ENCODE assay signal across 21 cellular contexts in genomic region chr9:120776788-120777187, GRCh38. TPM values are rescaled to one million over a fixed set of nuclear protein-coding genes. Genes with fewer than 3 reads are reported as not detected.
DNase-seq lines count a peak whose midpoint lies in the region; ATAC-seq and TF ChIP-seq lines count a peak whose summit lies in the region.
"Had no signal": no experiment of that assay in that cellular context is flagged by ENCODE, and none has a peak within 500 bp of the region (broad histone marks: within the 10 kb centered on the region; RNA-seq: fewer than 3 reads in every experiment).

No MANE protein-coding gene starts in this region.

- no peak for ATAC-seq in activated T-helper 17 cell treated with anti-CD3 and anti-CD28 coated beads, Interleukin-2, amount 50 U/mL, for 72 hours (replicated peaks)
- no peak for ATAC-seq in central memory CD8-positive, alpha-beta T cell (replicated peaks; ENCODE audit: extremely low read depth, poor library complexity, severe bottlenecking)
- no peak for ATAC-seq in HG02852 (IDR thresholded peaks at IDR 0.05; ENCODE audit: unreplicated experiment)

- H3K27me3 Mint-ChIP-seq in activated CD4-positive, alpha-beta T cell treated with anti-CD3 and anti-CD28 coated beads, Interleukin-2, amount 10 ng/mL, durations not matched to agents 7 days and 5 days: no peaks in the 10 kb centered on the region
- no peaks in the 10 kb centered on the region for H3K27me3 Mint-ChIP-seq in activated T-helper 17 cell treated with anti-CD3 and anti-CD28 coated beads, Interleukin-2, amount 50 U/mL, for 72 hours
- no peaks in the 10 kb centered on the region for H3K27me3 Mint-ChIP-seq in central memory CD8-positive, alpha-beta T cell
- no peaks in the 10 kb centered on the region for H3K27me3 Mint-ChIP-seq in nephron progenitor cell (ENCODE audit: low read depth, poor library complexity)
- H3K27me3 Mint-ChIP-seq: CD4-positive, alpha-beta memory T cell had no signal

- TF ChIP-seq CTCF in nephron progenitor cell (IDR thresholded peaks at IDR 0.05) (no peak), RWPE1 (conservative IDR thresholded peaks at IDR 0.05; ENCODE audit: low read depth) (no peak)

- no peak for DNase-seq in activated CD4-positive, alpha-beta T cell treated with anti-CD3 and anti-CD28 coated beads, Interleukin-2, amount 10 ng/mL, durations not matched to agents 7 days and 5 days
- DNase-seq in activated CD4-positive, alpha-beta T cell treated with anti-CD3 and anti-CD28 coated beads, Interleukin-2, amount 50 U/mL, for 4 hours: no peak
- DNase-seq in central memory CD8-positive, alpha-beta T cell (ENCODE audit: low spot score in 2 of 2): no peak
- DNase-seq in nephron progenitor cell (no peak), SKM-1 (lab: John Stamatoyannopoulos, UW; ENCODE audit: unreplicated experiment) (no peak), RWPE1 (ENCODE audit: low spot score) (no peak)
- DNase-seq: Calu3; CD4-positive, alpha-beta memory T cell; DMS153; H7; NCI-H1092 treated with DMSO at 0.1 percent for 48 hours; NCI-H1436 treated with DMSO at 0.1 percent for 48 hours; NCI-H2029 treated with DMSO at 0.1 percent for 48 hours; NCI-H226; NCI-H510A treated with DMSO at 0.1 percent for 48 hours; NCI-H748 treated with DMSO at 0.1 percent for 48 hours; NK-92 treated with Interleukin-12 subunit alpha and Interleukin-12 subunit beta, amount 100 ng/mL, for 24 hours had no signal

- POLR2A ChIA-PET in activated CD4-positive, alpha-beta T cell treated with anti-CD3 and anti-CD28 coated beads, Interleukin-2, amount 10 ng/mL, durations not matched to agents 7 days and 5 days (lab: Charles Lee): interaction anchor here (0.5 kb wide), 1 partner anchor 149 kb away, joined by 4 read pairs; no protein-coding TSS in a partner anchor
- POLR2A ChIA-PET in RWPE1 (lab: Yijun Ruan, JAX; ENCODE audit: low non-redundant PET): interaction anchor here (1.0 kb wide), 1 partner anchor 14 kb away, joined by 3 read pairs; no protein-coding TSS in a partner anchor

- H3K36me3 Mint-ChIP-seq in activated CD4-positive, alpha-beta T cell treated with anti-CD3 and anti-CD28 coated beads, Interleukin-2, amount 10 ng/mL, durations not matched to agents 7 days and 5 days (ENCODE audit: low read depth): peaks cover 53% of the 10 kb centered on the region
- peaks cover 83% of the 10 kb centered on the region for H3K36me3 Mint-ChIP-seq in activated T-helper 17 cell treated with anti-CD3 and anti-CD28 coated beads, Interleukin-2, amount 50 U/mL, for 72 hours (ENCODE audit: low read depth)
- H3K36me3 Mint-ChIP-seq in central memory CD8-positive, alpha-beta T cell (ENCODE audit: insufficient read depth): peaks cover 42% of the 10 kb centered on the region
- peaks cover 59% of the 10 kb centered on the region for H3K36me3 Mint-ChIP-seq in nephron progenitor cell (ENCODE audit: low read depth)

- H3K4me1 Mint-ChIP-seq in activated CD4-positive, alpha-beta T cell treated with anti-CD3 and anti-CD28 coated beads, Interleukin-2, amount 10 ng/mL, durations not matched to agents 7 days and 5 days: peaks cover 4% of the 10 kb centered on the region
- H3K4me1 Mint-ChIP-seq in activated T-helper 17 cell treated with anti-CD3 and anti-CD28 coated beads, Interleukin-2, amount 50 U/mL, for 72 hours: peaks cover 6% of the 10 kb centered on the region
- peaks cover 17% of the 10 kb centered on the region for H3K4me1 Mint-ChIP-seq in central memory CD8-positive, alpha-beta T cell
- peaks cover 7% of the 10 kb centered on the region for H3K4me1 Mint-ChIP-seq in nephron progenitor cell

- H3K4me3 Mint-ChIP-seq in activated CD4-positive, alpha-beta T cell treated with anti-CD3 and anti-CD28 coated beads, Interleukin-2, amount 10 ng/mL, durations not matched to agents 7 days and 5 days: no peak overlapping the region
- no peak overlapping the region for H3K4me3 Mint-ChIP-seq in activated T-helper 17 cell treated with anti-CD3 and anti-CD28 coated beads, Interleukin-2, amount 50 U/mL, for 72 hours
- H3K4me3 Mint-ChIP-seq in central memory CD8-positive, alpha-beta T cell: no peak overlapping the region
- H3K4me3 Mint-ChIP-seq in nephron progenitor cell: no peak overlapping the region
- H3K4me3 Mint-ChIP-seq: CD4-positive, alpha-beta memory T cell had no signal

- CTCF ChIA-PET in activated CD4-positive, alpha-beta T cell treated with anti-CD3 and anti-CD28 coated beads, Interleukin-2, amount 10 ng/mL, durations not matched to agents 7 days and 5 days (lab: Charles Lee): interaction anchor here (0.5 to 1.0 kb wide), 3 partner anchors 9 to 191 kb away, joined by 3 read pairs; no protein-coding TSS in a partner anchor
- CTCF ChIA-PET in RWPE1 (lab: Yijun Ruan, JAX): interaction anchor here (0.5 kb wide), 1 partner anchor 23 kb away, joined by 3 read pairs; no protein-coding TSS in a partner anchor

- no peak overlapping the region for H3K27ac ChIP-seq in RWPE1
- H3K27ac ChIP-seq: 22Rv1; BLaER1 treated with 17β-estradiol and CSF1 and Interleukin-3, amounts not matched to agents 10 nM and 100 nM had no signal

- no peaks in the 10 kb centered on the region for H3K9me3 Mint-ChIP-seq in activated CD4-positive, alpha-beta T cell treated with anti-CD3 and anti-CD28 coated beads, Interleukin-2, amount 10 ng/mL, durations not matched to agents 7 days and 5 days
- no peaks in the 10 kb centered on the region for H3K9me3 Mint-ChIP-seq in activated T-helper 17 cell treated with anti-CD3 and anti-CD28 coated beads, Interleukin-2, amount 50 U/mL, for 72 hours
- no peaks in the 10 kb centered on the region for H3K9me3 Mint-ChIP-seq in central memory CD8-positive, alpha-beta T cell
- no peaks in the 10 kb centered on the region for H3K9me3 Mint-ChIP-seq in nephron progenitor cell
- H3K9me3 Mint-ChIP-seq: CD4-positive, alpha-beta memory T cell had no signal

- peak overlapping the region; percentile 67 for H3K27ac Mint-ChIP-seq in activated CD4-positive, alpha-beta T cell treated with anti-CD3 and anti-CD28 coated beads, Interleukin-2, amount 10 ng/mL, durations not matched to agents 7 days and 5 days
- H3K27ac Mint-ChIP-seq in activated T-helper 17 cell treated with anti-CD3 and anti-CD28 coated beads, Interleukin-2, amount 50 U/mL, for 72 hours: peak overlapping the region; percentile 71
- peak overlapping the region; percentile 5 for H3K27ac Mint-ChIP-seq in central memory CD8-positive, alpha-beta T cell (ENCODE audit: low read depth)
- H3K27ac Mint-ChIP-seq in nephron progenitor cell: peak overlapping the region; percentile 4

RNA-seq across cellular contexts. Expression of gene FBXW2, which starts 16.4 kb away (rescaled TPM):
- 10 to 100 TPM; 70.9 to 83.3 TPM for total RNA-seq in activated CD4-positive, alpha-beta T cell treated with anti-CD3 and anti-CD28 coated beads, Interleukin-2, amount 10 ng/mL, durations not matched to agents 7 days and 5 days
- 10 to 100 TPM; 50.4 to 87.8 TPM for total RNA-seq in activated T-helper 17 cell treated with anti-CD3 and anti-CD28 coated beads, Interleukin-2, amount 50 U/mL, for 72 hours

Comparison
In these comparisons a context has a peak if more than half of its experiments do, and no peak if none do; other contexts are left out.
1. H3K27ac Mint-ChIP-seq: peak in every context shown above with its lines; median percentile 71 in activated T-helper 17 cell treated with anti-CD3 and anti-CD28 coated beads, Interleukin-2, amount 50 U/mL, for 72 hours; 67 in activated CD4-positive, alpha-beta T cell treated with anti-CD3 and anti-CD28 coated beads, Interleukin-2, amount 10 ng/mL, durations not matched to agents 7 days and 5 days; 5 in central memory CD8-positive, alpha-beta T cell; 4 in nephron progenitor cell.